ENCODE assay signal across 17 cellular contexts in the genomic region with DNA sequence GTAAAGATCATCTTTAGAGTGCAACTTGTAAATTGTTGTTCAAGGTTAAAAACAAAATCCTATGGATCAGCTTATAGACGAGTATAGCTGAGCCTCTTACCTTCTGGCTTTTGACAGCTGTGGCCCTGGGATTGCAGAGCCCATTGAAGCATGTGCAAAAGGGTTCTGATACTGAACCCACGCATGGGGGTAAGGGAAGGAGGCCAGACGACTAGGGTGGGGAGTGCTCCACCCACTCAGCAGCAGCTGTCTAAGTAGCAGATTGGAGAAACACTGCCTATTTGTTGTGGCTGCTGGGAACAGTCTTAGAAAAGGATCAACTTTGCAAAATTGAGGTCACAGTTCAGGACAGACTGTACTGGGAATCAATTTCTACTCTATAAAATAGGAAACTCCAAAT. TPM values are rescaled to one million over a fixed set of nuclear protein-coding genes. Genes with fewer than 3 reads are reported as not detected.
DNase-seq lines count a peak whose midpoint lies in the region; ATAC-seq, FAIRE-seq and TF ChIP-seq lines count a peak whose summit lies in the region.
"Had no signal": no experiment of that assay in that cellular context is flagged by ENCODE, and none has a peak within 500 bp of the region (broad histone marks: within the 10 kb centered on the region; RNA-seq: fewer than 3 reads in every experiment).

No MANE protein-coding gene starts in this region.

- H3K36me3 ChIP-seq in pancreas: no peaks in the 10 kb centered on the region
- H3K36me3 ChIP-seq: gastroesophageal sphincter had no signal

- 53 to 67% methylated on average over 3 of the region's 3 CpGs for WGBS in pancreas, 2 donors

- H3K4me3 ChIP-seq in coronary artery: no peak overlapping the region
- H3K4me3 ChIP-seq in pancreas: no peak overlapping the region
- H3K4me3 ChIP-seq: gastroesophageal sphincter had no signal

- no peak overlapping the region for H3K27ac ChIP-seq in coronary artery
- H3K27ac ChIP-seq in pancreas: no peak overlapping the region
- H3K27ac ChIP-seq: gastroesophageal sphincter had no signal

- H3K4me3 Mint-ChIP-seq in osteocyte (ENCODE audit: unreplicated experiment): no peak overlapping the region
- H3K4me3 Mint-ChIP-seq: brain; effector memory CD8-positive, alpha-beta T cell had no signal

- no peaks in the 10 kb centered on the region for H3K9me3 Mint-ChIP-seq in osteocyte (ENCODE audit: unreplicated experiment)
- H3K9me3 Mint-ChIP-seq: brain; effector memory CD8-positive, alpha-beta T cell had no signal

- no peaks in the 10 kb centered on the region for H3K4me1 ChIP-seq in pancreas
- H3K4me1 ChIP-seq: gastroesophageal sphincter had no signal

- FAIRE-seq in pancreas (lab: Jason Lieb, UNC) (no peak), GM12892 (lab: Jason Lieb, UNC) (no peak)
- FAIRE-seq: GM18507, islet of Langerhans had no signal

- no peaks in the 10 kb centered on the region for H3K27me3 Mint-ChIP-seq in osteocyte (ENCODE audit: unreplicated experiment)
- H3K27me3 Mint-ChIP-seq: brain had no signal

- H3K4me1 Mint-ChIP-seq in osteocyte (ENCODE audit: unreplicated experiment): peaks cover 4% of the 10 kb centered on the region

- in situ Hi-C loops in GM13976 (cut with MboI; ENCODE audit: low sequenced_read_pairs, unreplicated experiment): no loop called here

- intact Hi-C loops in sciatic nerve (cut with DNase I): no loop called here
- intact Hi-C loops in pancreas (cut with DNase I): no loop called here

- H3K27ac Mint-ChIP-seq in osteocyte (ENCODE audit: unreplicated experiment): no peak overlapping the region
- H3K27ac Mint-ChIP-seq: effector memory CD8-positive, alpha-beta T cell had no signal

- TF ChIP-seq POLR2A in GM12892 (IDR thresholded peaks at IDR 0.05; ENCODE audit: low read depth, low read length): no peak

- TF ChIP-seq CTCF in GM13976 (IDR thresholded peaks at IDR 0.05; ENCODE audit: borderline replicate concordance, control extremely low read depth, extremely low read depth, insufficient read depth, missing control alignments) (no peak), osteocyte (IDR thresholded peaks at IDR 0.05) (no peak), coronary artery (IDR thresholded peaks at IDR 0.05) (no peak), pancreas (IDR thresholded peaks at IDR 0.05) (no peak)

- no peaks in the 10 kb centered on the region for H3K9me3 ChIP-seq in pancreas
- H3K9me3 ChIP-seq: gastroesophageal sphincter had no signal

- H3K27me3 ChIP-seq in pancreas: no peaks in the 10 kb centered on the region
- H3K27me3 ChIP-seq: gastroesophageal sphincter had no signal

- peak; percentile 29 for DNase-seq in GM13976 (ENCODE audit: low spot score)
- peak; percentile 66 for DNase-seq in NCI-H69 (lab: John Stamatoyannopoulos, UW)
- no peak for DNase-seq in sciatic nerve (ENCODE audit: low spot score)
- DNase-seq in osteocyte (ENCODE audit: extremely low spot score, unreplicated experiment): no peak
- DNase-seq in coronary artery (ENCODE audit: low spot score): no peak
- no peak for DNase-seq in pancreas
- DNase-seq in GM12892 (ENCODE audit: insufficient read length): no peak
- DNase-seq: activated CD8-positive, alpha-beta memory T cell treated with anti-CD3 and anti-CD28 coated beads for 24 hours; activated gamma-delta T cell treated with Interleukin-2 at 50 U/mL for 16 hours; effector memory CD8-positive, alpha-beta T cell; RPMI8226; T-helper 9 cell had no signal

- H3K36me3 Mint-ChIP-seq in osteocyte (ENCODE audit: unreplicated experiment): no peaks in the 10 kb centered on the region
- H3K36me3 Mint-ChIP-seq: brain had no signal

- ATAC-seq in HG02588 (IDR thresholded peaks at IDR 0.05; ENCODE audit: unreplicated experiment): peak; percentile 79
- ATAC-seq in sciatic nerve: peak; percentile 79
- ATAC-seq in pancreas: no peak
- ATAC-seq: effector memory CD8-positive, alpha-beta T cell; gastroesophageal sphincter had no signal

RNA-seq across cellular contexts. Expression of a gene that starts 16.1 kb away (rescaled TPM):
- total RNA-seq in sciatic nerve: 1.0 TPM
- total RNA-seq in osteocyte: 0.50 and 0.78 TPM in 2 replicates
- total RNA-seq in pancreas: 1 to 10 TPM in 4 of 6 donors, under 1 TPM in 2; 0.51 to 2.0 (median 1.2) TPM
- polyA plus RNA-seq in pancreas: 1 to 10 TPM; 1.5 to 3.4 TPM
- polyA plus RNA-seq in GM12892 (2012; ENCODE audit: missing spikeins): 0.36 TPM

RNA-seq across cellular contexts. Expression of a gene that starts 42.5 kb away (rescaled TPM):
- total RNA-seq in sciatic nerve (15.3 TPM), osteocyte (17.4 and 18.6 TPM in 2 replicates), pancreas (10 to 100 TPM in 1 of 6 donors, 1 to 10 TPM in 5; 3.5 to 16.5 (median 5.5) TPM)
- 1 to 10 TPM; 2.0 to 3.1 TPM for polyA plus RNA-seq in pancreas
- 96.2 TPM for polyA plus RNA-seq in GM12892 (2012; ENCODE audit: missing spikeins)

Comparison
In these comparisons a context has a peak if more than half of its experiments do, and no peak if none do; other contexts are left out.
1. DNase-seq: peak in GM13976 (single experiment) and NCI-H69 (single experiment); none in sciatic nerve (single experiment), osteocyte (single experiment), coronary artery (single experiment), pancreas (0 of 6) and GM12892 (single experiment).
2. ATAC-seq: peak in HG02588 (single experiment) and sciatic nerve (single experiment); none in pancreas (0 of 4).